ENCODE assay signal across 8 cellular contexts in genomic region chr1:155209373-155209721, GRCh38. TPM values are rescaled to one million over a fixed set of nuclear protein-coding genes. Genes with fewer than 3 reads are reported as not detected.
DNase-seq lines count a peak whose midpoint lies in the region; TF ChIP-seq lines count a peak whose summit lies in the region.

No MANE protein-coding gene starts in this region.

- POLR2A ChIA-PET in AG04449 (lab: Yijun Ruan, JAX), result interaction anchor here (0.6 to 4.3 kb wide), 5 partner anchors 9 to 932 kb away, joined by 3 to 45 read pairs (median 4); no protein-coding TSS in a partner anchor

- peaks cover 13% of the 10 kb centered on the region for H3K36me3 ChIP-seq in muscle layer of colon (ENCODE audit: insufficient read depth, low read length)

- H3K4me3 ChIP-seq in AG04449 (ENCODE audit: low read depth, low read length) (peak overlapping the region; percentile 89), muscle layer of colon (ENCODE audit: low read depth in 1 of 2, low read length in 2 of 2) (peak overlapping the region; percentile 59 to 99)
- peak overlapping the region; percentile 97 for H3K4me3 ChIP-seq in Jurkat, Clone E6-1 (ENCODE audit: low read length)

- TF ChIP-seq CTCF in AG04449 (IDR thresholded peaks at IDR 0.05; ENCODE audit: insufficient read depth, low read length, missing control alignments), result no peak

- peaks cover 41% of the 10 kb centered on the region for H3K4me1 ChIP-seq in muscle layer of colon (ENCODE audit: insufficient read depth, low read length)

- DNase-seq in AG04449 (ENCODE audit: low read depth, low spot score) (no peak), caudate nucleus (lab: John Stamatoyannopoulos, UW) (no peak), SHP77 (lab: John Stamatoyannopoulos, UW) (no peak), mucosa of gallbladder (ENCODE audit: low spot score) (no peak), NCI-H226 (no peak)
- no peak for DNase-seq in Jurkat, Clone E6-1 (ENCODE audit: low read depth, low spot score)
- DNase-seq in stimulated activated naive CD4-positive, alpha-beta T cell (lab: John Stamatoyannopoulos, UW), result no peak

- no peaks in the 10 kb centered on the region for H3K9me3 ChIP-seq in muscle layer of colon (ENCODE audit: low read length)

- H3K27ac ChIP-seq in caudate nucleus (ENCODE audit: low read depth, low read length) (peak overlapping the region; percentile 99), muscle layer of colon (ENCODE audit: low read depth, low read length) (peak overlapping the region; percentile 99)

- CTCF ChIA-PET in AG04449 (lab: Yijun Ruan, JAX), result interaction anchor here (1.1 to 9.4 kb wide), 7 partner anchors 10 to 113 kb away, joined by 3 to 144 read pairs (median 8); partner anchors contain the start of gene KRTCAP2

- peak overlapping the region; percentile 69 for H3K9ac ChIP-seq in muscle layer of colon (ENCODE audit: low read length)

- no peaks in the 10 kb centered on the region for H3K27me3 ChIP-seq in muscle layer of colon (ENCODE audit: control insufficient read depth in 1 of 2, insufficient read depth in 2 of 2, low read length in 2 of 2)

RNA-seq across cellular contexts. Expression of gene MTX1, which starts 0.9 kb away (rescaled TPM):
- polyA plus RNA-seq in Jurkat, Clone E6-1 (2012; ENCODE audit: insufficient read depth, insufficient read length), result 75.4 TPM
- 31.3 TPM for total RNA-seq in mucosa of gallbladder

RNA-seq across cellular contexts. Expression of gene THBS3, which starts 1.6 kb away (rescaled TPM):
- 13.8 TPM for polyA plus RNA-seq in Jurkat, Clone E6-1 (2012; ENCODE audit: insufficient read depth, insufficient read length)
- total RNA-seq in mucosa of gallbladder, result 43.1 TPM

RNA-seq across cellular contexts. Expression of gene TRIM46, which starts 35.7 kb away (rescaled TPM):
- polyA plus RNA-seq in Jurkat, Clone E6-1 (2012; ENCODE audit: insufficient read depth, insufficient read length), result 6.9 TPM
- 0.83 TPM for total RNA-seq in mucosa of gallbladder

RNA-seq across cellular contexts. Expression of gene KRTCAP2, which starts 36.2 kb away (rescaled TPM):
- 345 TPM for polyA plus RNA-seq in Jurkat, Clone E6-1 (2012; ENCODE audit: insufficient read depth, insufficient read length)
- total RNA-seq in mucosa of gallbladder, result 158 TPM

RNA-seq across cellular contexts. Expression of gene ENTREP3, which starts 45.9 kb away (rescaled TPM):
- polyA plus RNA-seq in Jurkat, Clone E6-1 (2012; ENCODE audit: insufficient read depth, insufficient read length), result 18.4 TPM
- 49.0 TPM for total RNA-seq in mucosa of gallbladder
